ENCODE assay signal across 18 cellular contexts in the genomic region with DNA sequence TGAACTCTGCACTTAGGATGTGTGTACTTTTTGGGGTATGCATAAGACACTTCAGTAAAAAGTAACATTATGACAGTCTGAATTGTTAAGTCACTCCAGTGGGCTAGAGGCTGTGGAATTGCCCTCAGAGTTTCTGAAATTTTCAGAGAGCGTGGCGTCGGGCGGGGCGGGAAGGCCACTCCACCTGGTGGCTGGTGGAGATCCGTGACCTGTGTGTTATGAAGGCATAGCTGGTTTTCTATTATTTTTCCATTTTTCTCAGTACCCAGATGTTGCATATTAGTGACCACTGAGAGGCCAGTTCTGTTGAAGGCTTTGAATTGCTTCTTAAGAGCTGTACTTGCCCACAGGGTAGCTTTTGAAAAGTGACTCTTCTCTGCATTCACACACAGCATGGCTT. TPM values are rescaled to one million over a fixed set of nuclear protein-coding genes. Genes with fewer than 3 reads are reported as not detected.
DNase-seq lines count a peak whose midpoint lies in the region; ATAC-seq lines count a peak whose summit lies in the region.
"Had no signal": no experiment of that assay in that cellular context is flagged by ENCODE, and none has a peak within 500 bp of the region (broad histone marks: within the 10 kb centered on the region; RNA-seq: fewer than 3 reads in every experiment).

No MANE protein-coding gene starts in this region.

- peaks cover 68% of the 10 kb centered on the region for H3K36me3 ChIP-seq in CD4-positive, CD25-positive, alpha-beta regulatory T cell (ENCODE audit: control insufficient read depth, insufficient read depth, low read length)

- H3K9me3 ChIP-seq in CD4-positive, CD25-positive, alpha-beta regulatory T cell (ENCODE audit: control insufficient read depth in 2 of 2, low read length in 2 of 2) = no peaks in the 10 kb centered on the region
- no peaks in the 10 kb centered on the region for H3K9me3 ChIP-seq in T-helper 17 cell (ENCODE audit: control insufficient read depth, low read length, poor library complexity, severe bottlenecking)
- H3K9me3 ChIP-seq: BLaER1 treated with 17β-estradiol and CSF1 and Interleukin-3, amounts not matched to agents 10 nM and 100 nM; gastroesophageal sphincter; left lung; prostate gland had no signal

- no peaks in the 10 kb centered on the region for H3K27me3 ChIP-seq in CD4-positive, CD25-positive, alpha-beta regulatory T cell (ENCODE audit: control insufficient read depth, insufficient read depth, low read length)
- H3K27me3 ChIP-seq: BLaER1 treated with 17β-estradiol and CSF1 and Interleukin-3, amounts not matched to agents 10 nM and 100 nM; gastroesophageal sphincter; left lung had no signal

- H3K4me3 ChIP-seq in CD4-positive, CD25-positive, alpha-beta regulatory T cell (ENCODE audit: low read depth, low read length) = no peak overlapping the region
- H3K4me3 ChIP-seq: BLaER1 treated with 17β-estradiol and CSF1 and Interleukin-3, amounts not matched to agents 10 nM and 100 nM; gastroesophageal sphincter; left lung; prostate gland had no signal

- peaks cover 42% of the 10 kb centered on the region for H3K4me1 Mint-ChIP-seq in T-helper 1 cell treated with Interleukin-12 subunit alpha and Interleukin-12 subunit beta and Interleukin-4 antibody, amounts not matched to agents 30 μg/mL and 1 μg/mL, for 36 hours (ENCODE audit: low read depth)
- H3K4me1 Mint-ChIP-seq in CD4-positive, CD25-positive, alpha-beta regulatory T cell = peaks cover 1 to 44% (median 31%) of the 10 kb centered on the region in 4 donors
- H3K4me1 Mint-ChIP-seq in T-helper 17 cell = peaks cover 42% of the 10 kb centered on the region
- peaks cover 19% of the 10 kb centered on the region for H3K4me1 Mint-ChIP-seq in memory B cell

- H3K27me3 Mint-ChIP-seq in T-helper 1 cell treated with Interleukin-12 subunit alpha and Interleukin-12 subunit beta and Interleukin-4 antibody, amounts not matched to agents 30 μg/mL and 1 μg/mL, for 36 hours (ENCODE audit: low read depth) = no peaks in the 10 kb centered on the region
- H3K27me3 Mint-ChIP-seq in CD4-positive, CD25-positive, alpha-beta regulatory T cell = no peaks in the 10 kb centered on the region
- H3K27me3 Mint-ChIP-seq in T-helper 17 cell (no peaks in the 10 kb centered on the region), memory B cell (no peaks in the 10 kb centered on the region)
- H3K27me3 Mint-ChIP-seq: IgD-negative memory B cell; stimulated activated naive B cell treated with anti-CD40 and anti-IgM and Interleukin-4, amounts not matched to agents 10 μg/mL and 1 μg/mL and 100 μg/mL, for 72 hours had no signal

- DNase-seq in T-helper 1 cell (no peak), T-helper 17 cell (no peak), memory B cell (ENCODE audit: low spot score in 2 of 2) (no peak)
- no peak for DNase-seq in CD4-positive, CD25-positive, alpha-beta regulatory T cell
- DNase-seq: 8988T; DND-41; left lung; MV-4-11; NCI-H82; stimulated activated naive B cell treated with anti-CD40 and anti-IgM and Interleukin-4, amounts not matched to agents 10 μg/mL and 1 μg/mL and 100 μg/mL, for 72 hours had no signal

- ATAC-seq in CD4-positive, CD25-positive, alpha-beta regulatory T cell (ENCODE audit: low read depth in 2 of 2) = no peak
- no peak for ATAC-seq in T-helper 17 cell
- ATAC-seq in memory B cell (ENCODE audit: low read depth) = no peak
- ATAC-seq in HG03442 (IDR thresholded peaks at IDR 0.05; ENCODE audit: unreplicated experiment) = no peak
- ATAC-seq in GM21381 (IDR thresholded peaks at IDR 0.05; ENCODE audit: unreplicated experiment) = no peak
- ATAC-seq in GM21717 (IDR thresholded peaks at IDR 0.05; ENCODE audit: unreplicated experiment) = no peak
- ATAC-seq: gastroesophageal sphincter; left lung; stimulated activated naive B cell treated with anti-CD40 and anti-IgM and Interleukin-4, amounts not matched to agents 10 μg/mL and 1 μg/mL and 100 μg/mL, for 72 hours had no signal

- H3K9me3 Mint-ChIP-seq in T-helper 1 cell treated with Interleukin-12 subunit alpha and Interleukin-12 subunit beta and Interleukin-4 antibody, amounts not matched to agents 30 μg/mL and 1 μg/mL, for 36 hours = no peaks in the 10 kb centered on the region
- no peaks in the 10 kb centered on the region for H3K9me3 Mint-ChIP-seq in CD4-positive, CD25-positive, alpha-beta regulatory T cell
- H3K9me3 Mint-ChIP-seq in memory B cell = no peaks in the 10 kb centered on the region
- H3K9me3 Mint-ChIP-seq: IgD-negative memory B cell; stimulated activated naive B cell treated with anti-CD40 and anti-IgM and Interleukin-4, amounts not matched to agents 10 μg/mL and 1 μg/mL and 100 μg/mL, for 72 hours had no signal

- H3K36me3 Mint-ChIP-seq in T-helper 1 cell treated with Interleukin-12 subunit alpha and Interleukin-12 subunit beta and Interleukin-4 antibody, amounts not matched to agents 30 μg/mL and 1 μg/mL, for 36 hours (ENCODE audit: low read depth) = peaks cover 27% of the 10 kb centered on the region
- peaks cover 28% of the 10 kb centered on the region for H3K36me3 Mint-ChIP-seq in CD4-positive, CD25-positive, alpha-beta regulatory T cell
- peaks cover 3% of the 10 kb centered on the region for H3K36me3 Mint-ChIP-seq in T-helper 17 cell (ENCODE audit: low read depth)
- peaks cover 22% of the 10 kb centered on the region for H3K36me3 Mint-ChIP-seq in memory B cell

- peak overlapping the region; percentile 8 for H3K27ac Mint-ChIP-seq in T-helper 1 cell treated with Interleukin-12 subunit alpha and Interleukin-12 subunit beta and Interleukin-4 antibody, amounts not matched to agents 30 μg/mL and 1 μg/mL, for 36 hours
- H3K27ac Mint-ChIP-seq in CD4-positive, CD25-positive, alpha-beta regulatory T cell = peak overlapping the region; percentile 15 to 76 (median 64)
- H3K27ac Mint-ChIP-seq in T-helper 17 cell (peak overlapping the region; percentile 97), memory B cell (peak overlapping the region; percentile 71)
- H3K27ac Mint-ChIP-seq: IgD-negative memory B cell; stimulated activated naive B cell treated with anti-CD40 and anti-IgM and Interleukin-4, amounts not matched to agents 10 μg/mL and 1 μg/mL and 100 μg/mL, for 72 hours had no signal

- no peak overlapping the region for H3K4me3 Mint-ChIP-seq in T-helper 1 cell treated with Interleukin-12 subunit alpha and Interleukin-12 subunit beta and Interleukin-4 antibody, amounts not matched to agents 30 μg/mL and 1 μg/mL, for 36 hours
- H3K4me3 Mint-ChIP-seq in CD4-positive, CD25-positive, alpha-beta regulatory T cell = no peak overlapping the region
- H3K4me3 Mint-ChIP-seq in T-helper 17 cell (no peak overlapping the region), memory B cell (no peak overlapping the region)
- H3K4me3 Mint-ChIP-seq: IgD-negative memory B cell; stimulated activated naive B cell treated with anti-CD40 and anti-IgM and Interleukin-4, amounts not matched to agents 10 μg/mL and 1 μg/mL and 100 μg/mL, for 72 hours had no signal

- H3K27ac ChIP-seq in CD4-positive, CD25-positive, alpha-beta regulatory T cell (ENCODE audit: insufficient read depth, low read length, poor library complexity, severe bottlenecking) = no peak overlapping the region
- H3K27ac ChIP-seq: BLaER1 treated with 17β-estradiol and CSF1 and Interleukin-3, amounts not matched to agents 10 nM and 100 nM; left lung had no signal

- peaks cover 21% of the 10 kb centered on the region for H3K4me1 ChIP-seq in CD4-positive, CD25-positive, alpha-beta regulatory T cell (ENCODE audit: control insufficient read depth, insufficient read depth, low read length, poor library complexity, severe bottlenecking)

RNA-seq across cellular contexts. Expression of a gene that starts 52.5 kb away (rescaled TPM):
- not detected for total RNA-seq in CD4-positive, CD25-positive, alpha-beta regulatory T cell
- polyA plus RNA-seq in CD4-positive, CD25-positive, alpha-beta regulatory T cell = under 1 TPM in 2 of 4 donors, not detected in 2; 0.13 to 0.14 TPM
- total RNA-seq in T-helper 17 cell = not detected

Comparison
In these comparisons a context has a peak if more than half of its experiments do, and no peak if none do; other contexts are left out.
1. H3K27ac Mint-ChIP-seq: peak in every context shown above with its lines; median percentile 97 in T-helper 17 cell; 71 in memory B cell; 64 in CD4-positive, CD25-positive, alpha-beta regulatory T cell; 8 in T-helper 1 cell treated with Interleukin-12 subunit alpha and Interleukin-12 subunit beta and Interleukin-4 antibody, amounts not matched to agents 30 μg/mL and 1 μg/mL, for 36 hours.